ENCODE assay signal across 11 cellular contexts in the genomic region with DNA sequence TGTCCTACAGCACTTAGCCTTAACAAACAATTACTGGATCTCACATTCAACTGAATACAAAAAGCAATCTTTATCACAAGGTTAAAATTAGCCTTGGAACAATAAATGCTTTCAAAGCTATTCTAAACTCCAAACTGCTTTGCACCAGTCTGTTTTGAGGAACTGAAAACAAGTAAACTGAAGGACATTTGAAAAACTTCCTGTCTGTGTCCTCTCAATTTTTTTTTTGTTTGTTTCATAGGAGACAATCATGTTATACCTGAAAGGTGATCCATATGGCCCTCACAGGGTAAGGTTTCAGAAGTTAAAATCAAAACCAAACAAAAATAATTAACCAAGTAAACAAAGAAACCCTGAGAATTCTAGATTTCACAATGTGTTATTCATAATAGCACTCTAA.
DNase-seq lines count a peak whose midpoint lies in the region; ATAC-seq lines count a peak whose summit lies in the region.
"Had no signal": no experiment of that assay in that cellular context is flagged by ENCODE, and none has a peak within 500 bp of the region (broad histone marks: within the 10 kb centered on the region; RNA-seq: fewer than 3 reads in every experiment).

No MANE protein-coding gene starts in this region.

- no peak for DNase-seq in Right ventricle myocardium inferior (ENCODE audit: missing footprints)
- no peak for DNase-seq in cardiac septum (ENCODE audit: low spot score)
- peak; percentile 43 for DNase-seq in NAMALWA (ENCODE audit: low spot score)
- DNase-seq in GOT3 (lab: John Stamatoyannopoulos, UW) = no peak
- DNase-seq in CD4-positive, alpha-beta memory T cell = no peak
- DNase-seq in SKM-1 treated with dmso at 0.1 percent for 144 hours (lab: John Stamatoyannopoulos, UW; ENCODE audit: unreplicated experiment) = no peak
- DNase-seq in NCI-H345 treated with DMSO at 0.1 percent for 48 hours (lab: John Stamatoyannopoulos, UW; ENCODE audit: unreplicated experiment) = no peak
- DNase-seq: NCI-H187 had no signal

- peaks cover 2 to 8% (median 4%) of the 10 kb centered on the region in 8 donors for H3K9me3 Mint-ChIP-seq in CD4-positive, alpha-beta memory T cell

- no peak overlapping the region for H3K4me3 ChIP-seq in CD4-positive, alpha-beta memory T cell (ENCODE audit: low read length in 2 of 2)

- no peaks in the 10 kb centered on the region for H3K4me1 ChIP-seq in CD4-positive, alpha-beta memory T cell (ENCODE audit: insufficient read depth, low read length)

- H3K36me3 Mint-ChIP-seq in CD4-positive, alpha-beta memory T cell = peaks cover 44 to 65% of the 10 kb centered on the region in 2 donors

- no peaks in the 10 kb centered on the region for H3K9me3 ChIP-seq in CD4-positive, alpha-beta memory T cell (ENCODE audit: control insufficient read depth in 1 of 2, low read length in 2 of 2)

- H3K27ac Mint-ChIP-seq in CD4-positive, alpha-beta memory T cell = no peak overlapping the region

- POLR2A ChIA-PET in CD4-positive, alpha-beta memory T cell (lab: Charles Lee; ENCODE audit: partially characterized antibody) = no interaction called here

- no peak overlapping the region for H3K4me3 Mint-ChIP-seq in CD4-positive, alpha-beta memory T cell
- H3K4me3 Mint-ChIP-seq: neural crest cell had no signal

- no peaks in the 10 kb centered on the region for H3K27me3 ChIP-seq in CD4-positive, alpha-beta memory T cell (ENCODE audit: insufficient read depth, low read length)

- H3K4me1 Mint-ChIP-seq in CD4-positive, alpha-beta memory T cell = peaks cover 0 to 7% (median 4%) of the 10 kb centered on the region in 4 donors

- H3K27ac ChIP-seq in CD4-positive, alpha-beta memory T cell (ENCODE audit: low read depth, low read length) = no peak overlapping the region
- H3K27ac ChIP-seq: VCaP had no signal

- CTCF ChIA-PET in CD4-positive, alpha-beta memory T cell (lab: Charles Lee; ENCODE audit: partially characterized antibody) = no interaction called here

- peak; percentile 46 for ATAC-seq in Right ventricle myocardium inferior
- peak; percentile 86 for ATAC-seq in HG02870 (IDR thresholded peaks at IDR 0.05; ENCODE audit: unreplicated experiment)

- intact Hi-C loops in Right ventricle myocardium inferior (cut with DNase I) (no loop called here), cardiac septum (cut with DNase I) (no loop called here)
- intact Hi-C loops in CD4-positive, alpha-beta memory T cell (cut with micrococcal nuclease) = no loop called here

- H3K36me3 ChIP-seq in CD4-positive, alpha-beta memory T cell (ENCODE audit: insufficient read depth, low read length) = no peaks in the 10 kb centered on the region

- no peaks in the 10 kb centered on the region for H3K27me3 Mint-ChIP-seq in CD4-positive, alpha-beta memory T cell
